Comparison of ENCODE assay signal across 20 cellular contexts in the genomic region with DNA sequence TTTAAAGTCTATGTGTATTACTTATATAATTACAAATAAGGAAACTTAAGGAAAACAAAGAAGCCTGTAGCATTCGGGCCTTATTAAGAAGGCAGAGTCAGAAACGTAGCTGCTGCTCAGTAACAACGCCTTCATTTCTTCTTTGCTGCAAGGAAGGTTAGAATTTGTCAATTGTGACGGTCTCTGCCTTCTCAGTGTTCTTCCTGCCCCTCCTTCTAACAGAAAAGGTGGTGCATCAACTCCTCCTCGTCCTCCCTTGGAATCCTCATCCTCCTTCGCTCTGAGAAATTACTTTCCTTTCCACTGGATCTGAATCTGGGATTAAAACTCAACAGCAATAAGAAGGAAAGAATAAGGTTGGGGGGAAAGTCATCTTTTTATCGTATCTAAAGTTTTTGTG.
A peak's percentile ranks its signal among the peaks of the same experiment; 100 is the strongest.
DNase-seq lines count a peak whose midpoint lies in the region; ATAC-seq, FAIRE-seq and TF ChIP-seq lines count a peak whose summit lies in the region.
"Had no signal": no experiment of that assay in that cellular context is flagged by ENCODE, and none has a peak within 500 bp of the region (broad histone marks: within the 10 kb centered on the region; RNA-seq: fewer than 3 reads in every experiment).

No MANE protein-coding gene starts in this region.

- H2AFZ ChIP-seq in PC-9 = no peak overlapping the region

- 88 to 90% methylated on average over 7 of the region's 7 CpGs for WGBS in heart right ventricle, 2 donors
- 90% methylated on average over 7 of the region's 7 CpGs for WGBS in esophagus muscularis mucosa
- WGBS in small intestine, 3 donors = 93 to 95% (median 94%) methylated on average over 7 of the region's 7 CpGs

- CTCF ChIA-PET in PC-9 (lab: Charles Lee) = no interaction called here

- POLR2A ChIA-PET in PC-9 (lab: Charles Lee; ENCODE audit: unreplicated experiment) = no interaction called here

- H4K20me1 ChIP-seq in PC-9 (ENCODE audit: insufficient read depth) = no peaks in the 10 kb centered on the region
- H4K20me1 ChIP-seq: BLaER1 had no signal

- no peaks in the 10 kb centered on the region for H3K79me2 ChIP-seq in PC-9 (ENCODE audit: low read depth)

- no peak for ATAC-seq in heart right ventricle
- ATAC-seq: HCT116 had no signal

- no peaks in the 10 kb centered on the region for H3F3A ChIP-seq in PC-9 (ENCODE audit: insufficient read depth, low read depth)

- intact Hi-C loops in heart right ventricle (cut with DNase I) = no loop called here
- intact Hi-C loops in cardiac septum (cut with DNase I) = no loop called here
- intact Hi-C loops in esophagus muscularis mucosa (cut with DNase I) = no loop called here
- intact Hi-C loops in PC-9 (cut with micrococcal nuclease; ENCODE audit: unreplicated experiment) = no loop called here

- H3K4me2 ChIP-seq in PC-9 = no peak overlapping the region
- H3K4me2 ChIP-seq: BLaER1 had no signal

- H3K4me1 ChIP-seq in heart right ventricle (peaks cover 0 to 33% (median 9%) of the 10 kb centered on the region in 9 donors), esophagus muscularis mucosa (peaks cover 5 to 22% (median 18%) of the 10 kb centered on the region in 4 donors), rectal smooth muscle tissue (ENCODE audit: control insufficient read depth, insufficient read depth, low read length) (peaks cover 3% of the 10 kb centered on the region), subcutaneous abdominal adipose tissue (ENCODE audit: control insufficient read depth in 5 of 5, insufficient read depth in 5 of 5, low read length in 5 of 5) (peaks cover 0 to 12% (median 5%) of the 10 kb centered on the region in 5 donors), PC-9 (replicated peaks; ENCODE audit: insufficient read depth) (no peaks in the 10 kb centered on the region), small intestine (ENCODE audit: control insufficient read depth in 2 of 2, insufficient read depth in 1 of 2, low read depth in 1 of 2, low read length in 1 of 2) (no peaks in the 10 kb centered on the region)
- H3K4me1 ChIP-seq: BLaER1 had no signal

- BruUV-seq in PC-9 (replicated peaks; lab: Mats Ljungman, UMichigan) = no TSS peak

- H3K9me2 ChIP-seq in PC-9 (ENCODE audit: insufficient read depth) = no peaks in the 10 kb centered on the region

- H3K36me3 ChIP-seq in heart right ventricle (peaks cover 0 to 89% (median 10%) of the 10 kb centered on the region in 9 donors), esophagus muscularis mucosa (peaks cover 0 to 68% (median 34%) of the 10 kb centered on the region in 4 donors), rectal smooth muscle tissue (ENCODE audit: control insufficient read depth, insufficient read depth, low read length) (peaks cover 11% of the 10 kb centered on the region), subcutaneous abdominal adipose tissue (ENCODE audit: control insufficient read depth in 5 of 5, insufficient read depth in 5 of 5, low read length in 5 of 5) (peaks cover 24 to 69% (median 34%) of the 10 kb centered on the region in 5 donors), PC-9 (ENCODE audit: low read depth) (no peaks in the 10 kb centered on the region; the same call in 1 of the 2 replicates), small intestine (ENCODE audit: control insufficient read depth in 2 of 2, insufficient read depth in 2 of 2, low read length in 2 of 2) (peaks cover 5 to 6% of the 10 kb centered on the region in 2 donors)

- H3K9ac ChIP-seq in rectal smooth muscle tissue (ENCODE audit: low read length) = no peak overlapping the region
- H3K9ac ChIP-seq in subcutaneous abdominal adipose tissue (ENCODE audit: low read length in 5 of 5) = no peak overlapping the region
- H3K9ac ChIP-seq: BLaER1 had no signal

- H3K4me3 ChIP-seq in heart right ventricle (no peak overlapping the region), esophagus muscularis mucosa (no peak overlapping the region), rectal smooth muscle tissue (ENCODE audit: low read length) (no peak overlapping the region), subcutaneous abdominal adipose tissue (ENCODE audit: low read depth in 1 of 5, low read length in 5 of 5) (no peak overlapping the region), PC-9 (no peak overlapping the region), small intestine (ENCODE audit: low read depth in 1 of 2, low read length in 2 of 2) (no peak overlapping the region)
- H3K4me3 ChIP-seq: BLaER1 had no signal

- TF ChIP-seq EP300 in esophagus muscularis mucosa (IDR thresholded peaks at IDR 0.05) = no peak

- DNase-seq in heart right ventricle (no peak), cardiac septum (ENCODE audit: low spot score) (no peak), esophagus muscularis mucosa (ENCODE audit: extremely low spot score) (no peak), PC-9 (no peak), small intestine (no peak)
- DNase-seq: 8988T; CD4-positive, alpha-beta memory T cell; DMS153; DMS79; GDM1; GOT3; H7; HFFc6 had no signal

- no peaks in the 10 kb centered on the region for H3K27me3 ChIP-seq in heart right ventricle
- H3K27me3 ChIP-seq in esophagus muscularis mucosa = no peaks in the 10 kb centered on the region
- no peaks in the 10 kb centered on the region for H3K27me3 ChIP-seq in rectal smooth muscle tissue (ENCODE audit: control insufficient read depth, insufficient read depth, low read length)
- H3K27me3 ChIP-seq in subcutaneous abdominal adipose tissue (ENCODE audit: control insufficient read depth in 5 of 5, insufficient read depth in 4 of 5, low read length in 5 of 5) = no peaks in the 10 kb centered on the region
- H3K27me3 ChIP-seq in PC-9 (ENCODE audit: insufficient read depth, low read depth) = no peaks in the 10 kb centered on the region
- no peaks in the 10 kb centered on the region for H3K27me3 ChIP-seq in small intestine (ENCODE audit: control insufficient read depth in 2 of 2, insufficient read depth in 2 of 2, low read length in 2 of 2)
- H3K27me3 ChIP-seq: BLaER1 had no signal

- TF ChIP-seq POLR2A in esophagus muscularis mucosa (IDR thresholded peaks at IDR 0.05; ENCODE audit: low read depth) = no peak

- no peak for TF ChIP-seq CTCF in heart right ventricle (IDR thresholded peaks at IDR 0.05)
- no peak for TF ChIP-seq CTCF in esophagus muscularis mucosa (IDR thresholded peaks at IDR 0.05)
- no peak for TF ChIP-seq CTCF in PC-9 (conservative IDR thresholded peaks at IDR 0.05)

- H3K27ac ChIP-seq in heart right ventricle (peak overlapping the region in 7 of 10 donors; percentile 43 to 78 (median 59)), esophagus muscularis mucosa (replicated peaks in 1 of 4) (peak overlapping the region; percentile 74 to 82 (median 75)), rectal smooth muscle tissue (ENCODE audit: low read depth, low read length) (peak overlapping the region; percentile 62), subcutaneous abdominal adipose tissue (ENCODE audit: low read depth, low read length) (peak overlapping the region; percentile 48), PC-9 (no peak overlapping the region), small intestine (ENCODE audit: low read depth in 1 of 2, low read length in 1 of 2) (no peak overlapping the region)
- H3K27ac ChIP-seq: BLaER1 had no signal

- H3K9me3 ChIP-seq in heart right ventricle (no peaks in the 10 kb centered on the region), esophagus muscularis mucosa (no peaks in the 10 kb centered on the region), subcutaneous abdominal adipose tissue (ENCODE audit: control insufficient read depth in 5 of 5, low read length in 5 of 5) (no peaks in the 10 kb centered on the region), PC-9 (ENCODE audit: insufficient read depth, low read depth) (no peaks in the 10 kb centered on the region), small intestine (ENCODE audit: control insufficient read depth, low read depth) (no peaks in the 10 kb centered on the region)

- FAIRE-seq in small intestine (lab: Jason Lieb, UNC) = no peak
- FAIRE-seq: GM12892, GM18507, HTR-8/SVneo had no signal

Comparison
In these comparisons a context has a peak if more than half of its experiments do, and no peak if none do; other contexts are left out.
1. H3K27ac ChIP-seq: peak in heart right ventricle (7 of 10), esophagus muscularis mucosa (4 of 4), rectal smooth muscle tissue (single experiment) and subcutaneous abdominal adipose tissue (single experiment); none in PC-9 (single experiment) and small intestine (0 of 2).